Comparison of ENCODE assay signal across 18 cellular contexts in the genomic region with DNA sequence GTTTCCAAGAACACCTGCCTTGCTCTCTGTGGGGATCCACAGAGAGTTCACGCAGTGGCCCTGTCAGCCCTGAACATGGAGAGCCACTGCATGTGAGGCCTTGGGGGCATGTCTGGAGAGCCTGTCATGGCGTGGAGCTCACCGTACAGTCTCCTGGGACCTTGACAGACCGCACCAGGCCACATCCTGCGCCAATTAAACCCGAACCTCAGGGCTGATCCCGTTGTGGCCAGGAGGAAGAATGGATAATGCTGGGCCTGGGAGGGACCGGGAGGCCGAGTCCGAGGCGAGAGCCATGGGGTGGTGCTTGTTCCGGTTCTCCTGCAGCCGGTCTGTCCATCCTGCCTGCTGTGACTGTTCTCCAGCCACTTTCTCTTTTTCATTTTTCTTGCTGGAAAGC.
DNase-seq lines count a peak whose midpoint lies in the region; ATAC-seq and TF ChIP-seq lines count a peak whose summit lies in the region.
"Had no signal": no experiment of that assay in that cellular context is flagged by ENCODE, and none has a peak within 500 bp of the region (broad histone marks: within the 10 kb centered on the region; RNA-seq: fewer than 3 reads in every experiment).

No MANE protein-coding gene starts in this region.

- no peak overlapping the region for H3K4me3 ChIP-seq in RWPE2 (ENCODE audit: severe bottlenecking)
- no peak overlapping the region for H3K4me3 ChIP-seq in right atrium auricular region
- H3K4me3 ChIP-seq in tibial artery, result no peak overlapping the region
- H3K4me3 ChIP-seq: pancreas, SJSA1 had no signal

- peak overlapping the region; percentile 84 for H3K27ac Mint-ChIP-seq in stimulated activated effector memory CD8-positive, alpha-beta T cell treated with anti-CD3 and anti-CD28 coated beads, Interleukin-12 subunit alpha, Interleukin-12 subunit beta, amount 100 ng/mL, for 72 hours

- H3K4me1 Mint-ChIP-seq in activated T-cell treated with anti-CD3 and anti-CD28 coated beads, Interleukin-2, amount 50 U/mL, for 4 hours (ENCODE audit: low read depth), result peaks cover 8% of the 10 kb centered on the region
- peaks cover 26% of the 10 kb centered on the region for H3K4me1 Mint-ChIP-seq in stimulated activated effector memory CD8-positive, alpha-beta T cell treated with anti-CD3 and anti-CD28 coated beads, Interleukin-12 subunit alpha, Interleukin-12 subunit beta, amount 100 ng/mL, for 72 hours

- no peaks in the 10 kb centered on the region for H3K27me3 ChIP-seq in RWPE2 (ENCODE audit: insufficient read depth, poor library complexity, severe bottlenecking)
- no peaks in the 10 kb centered on the region for H3K27me3 ChIP-seq in right atrium auricular region
- no peaks in the 10 kb centered on the region for H3K27me3 ChIP-seq in tibial artery
- H3K27me3 ChIP-seq: pancreas, SJSA1 had no signal

- H3K4me3 Mint-ChIP-seq in activated T-cell treated with anti-CD3 and anti-CD28 coated beads, Interleukin-2, amount 50 U/mL, for 4 hours, result no peak overlapping the region
- no peak overlapping the region for H3K4me3 Mint-ChIP-seq in stimulated activated effector memory CD8-positive, alpha-beta T cell treated with anti-CD3 and anti-CD28 coated beads, Interleukin-12 subunit alpha, Interleukin-12 subunit beta, amount 100 ng/mL, for 72 hours
- H3K4me3 Mint-ChIP-seq: CD8-positive, alpha-beta T cell; type B pancreatic cell had no signal

- H3K36me3 Mint-ChIP-seq in activated T-cell treated with anti-CD3 and anti-CD28 coated beads, Interleukin-2, amount 50 U/mL, for 4 hours (ENCODE audit: insufficient read depth), result peaks cover 22% of the 10 kb centered on the region
- H3K36me3 Mint-ChIP-seq in stimulated activated effector memory CD8-positive, alpha-beta T cell treated with anti-CD3 and anti-CD28 coated beads, Interleukin-12 subunit alpha, Interleukin-12 subunit beta, amount 100 ng/mL, for 72 hours, result peaks cover 70% of the 10 kb centered on the region
- H3K36me3 Mint-ChIP-seq: activated naive CD4-positive, alpha-beta T cell treated with anti-CD3 and anti-CD28 coated beads, Interleukin-2, amount 50 U/mL, for 72 hours had no signal

- H3K4me1 ChIP-seq in RWPE2 (ENCODE audit: insufficient read depth, poor library complexity, severe bottlenecking) (peaks cover 7% of the 10 kb centered on the region), right atrium auricular region (peaks cover 0 to 46% of the 10 kb centered on the region in 2 donors), tibial artery (no peaks in the 10 kb centered on the region)
- H3K4me1 ChIP-seq: pancreas had no signal

- H3K9me3 Mint-ChIP-seq in activated T-cell treated with anti-CD3 and anti-CD28 coated beads, Interleukin-2, amount 50 U/mL, for 4 hours, result no peaks in the 10 kb centered on the region
- no peaks in the 10 kb centered on the region for H3K9me3 Mint-ChIP-seq in stimulated activated effector memory CD8-positive, alpha-beta T cell treated with anti-CD3 and anti-CD28 coated beads, Interleukin-12 subunit alpha, Interleukin-12 subunit beta, amount 100 ng/mL, for 72 hours
- H3K9me3 Mint-ChIP-seq: activated naive CD4-positive, alpha-beta T cell treated with anti-CD3 and anti-CD28 coated beads, Interleukin-2, amount 50 U/mL, for 72 hours; CD8-positive, alpha-beta T cell; type B pancreatic cell had no signal

- intact Hi-C loops in tibial artery (cut with DNase I; ENCODE audit: low total_unique reads), result no loop called here

- H3K27me3 Mint-ChIP-seq in activated T-cell treated with anti-CD3 and anti-CD28 coated beads, Interleukin-2, amount 50 U/mL, for 4 hours (ENCODE audit: low read depth), result no peaks in the 10 kb centered on the region
- H3K27me3 Mint-ChIP-seq: type B pancreatic cell had no signal

- TF ChIP-seq CTCF in RWPE2 (IDR thresholded peaks at IDR 0.05; ENCODE audit: poor library complexity, severe bottlenecking) (no peak), right atrium auricular region (IDR thresholded peaks at IDR 0.05) (no peak), tibial artery (IDR thresholded peaks at IDR 0.05) (no peak)

- ATAC-seq in activated T-cell treated with anti-CD3 and anti-CD28 coated beads, Interleukin-2, amount 50 U/mL, for 4 hours, result no peak
- no peak; the same call in 2 of the 3 replicates for ATAC-seq in RWPE2 (ENCODE audit: low read depth)
- no peak for ATAC-seq in stimulated activated effector memory CD8-positive, alpha-beta T cell treated with anti-CD3 and anti-CD28 coated beads, Interleukin-12 subunit alpha, Interleukin-12 subunit beta, amount 100 ng/mL, for 72 hours
- ATAC-seq: CD8-positive, alpha-beta T cell had no signal

- peak; percentile 17 for DNase-seq in activated T-cell treated with anti-CD3 and anti-CD28 coated beads, Interleukin-2, amount 50 U/mL, for 1 hour
- DNase-seq in activated T-cell treated with anti-CD3 and anti-CD28 coated beads, Interleukin-2, amount 50 U/mL, for 4 hours, result no peak
- no peak for DNase-seq in RWPE2 (ENCODE audit: low spot score)
- DNase-seq in right atrium auricular region (ENCODE audit: low spot score), result no peak
- DNase-seq in stimulated activated effector memory CD8-positive, alpha-beta T cell treated with anti-CD3 and anti-CD28 coated beads, Interleukin-12 subunit alpha, Interleukin-12 subunit beta, amount 100 ng/mL, for 72 hours (ENCODE audit: low spot score in 2 of 2), result no peak
- no peak for DNase-seq in NK-92 (lab: John Stamatoyannopoulos, UW; ENCODE audit: unreplicated experiment)
- no peak for DNase-seq in tibial artery
- DNase-seq in SHP77 treated with DMSO at 0.1 percent for 48 hours (lab: John Stamatoyannopoulos, UW), result no peak
- DNase-seq: activated CD4-positive, alpha-beta T cell treated with anti-CD3 and anti-CD28 coated beads for 4 hours; CD8-positive, alpha-beta T cell; KG1; NCI-H1436; NCI-H345; T-helper 9 cell had no signal

- H3K27ac ChIP-seq in RWPE2 (ENCODE audit: poor library complexity, severe bottlenecking) (peak overlapping the region; percentile 8), right atrium auricular region (peak overlapping the region; percentile 69 to 92), tibial artery (no peak overlapping the region)
- H3K27ac ChIP-seq: pancreas, SJSA1 had no signal

- peaks cover 6% of the 10 kb centered on the region for H3K36me3 ChIP-seq in RWPE2 (ENCODE audit: low read depth)
- peaks cover 38% of the 10 kb centered on the region for H3K36me3 ChIP-seq in right atrium auricular region
- peaks cover 36 to 86% (median 69%) of the 10 kb centered on the region in 3 donors for H3K36me3 ChIP-seq in tibial artery

- H3K9me3 ChIP-seq in RWPE2 (ENCODE audit: severe bottlenecking), result no peaks in the 10 kb centered on the region
- H3K9me3 ChIP-seq in right atrium auricular region, result no peaks in the 10 kb centered on the region
- H3K9me3 ChIP-seq in tibial artery, result no peaks in the 10 kb centered on the region
- H3K9me3 ChIP-seq: pancreas, SJSA1 had no signal

Comparison
In these comparisons a context has a peak if more than half of its experiments do, and no peak if none do; other contexts are left out.
1. H3K27ac ChIP-seq: peak in RWPE2 (single experiment) and right atrium auricular region (2 of 2); none in tibial artery (0 of 2).